In genomic region chr17:77164483-77165030, GRCh38 we compare ENCODE assay signal across 8 cellular contexts. TPM values are rescaled to one million over a fixed set of nuclear protein-coding genes. Genes with fewer than 3 reads are reported as not detected.
DNase-seq lines count a peak whose midpoint lies in the region; ATAC-seq and TF ChIP-seq lines count a peak whose summit lies in the region.

No MANE protein-coding gene starts in this region.

- no peak overlapping the region for H3K4me3 ChIP-seq in breast epithelium
- no peak overlapping the region for H3K4me3 ChIP-seq in mammary epithelial cell (replicated peaks in 1 of 3; ENCODE audit: insufficient read depth in 1 of 3, low read depth in 2 of 3, low read length in 3 of 3)
- no peak overlapping the region for H3K4me3 ChIP-seq in left lung
- H3K4me3 ChIP-seq in upper lobe of right lung = no peak overlapping the region
- no peak overlapping the region for H3K4me3 ChIP-seq in ovary
- no peak overlapping the region for H3K4me3 ChIP-seq in A673 (ENCODE audit: low read depth, low read length, poor library complexity, severe bottlenecking)

- TF ChIP-seq POLR2A in breast epithelium (IDR thresholded peaks at IDR 0.05) (no peak), ovary (IDR thresholded peaks at IDR 0.05) (no peak)

- peaks cover 99% of the 10 kb centered on the region for H3K79me2 ChIP-seq in mammary epithelial cell (ENCODE audit: insufficient read depth, low read length)

- peak; percentile 30 for ATAC-seq in left lung
- ATAC-seq in upper lobe of right lung = peak; percentile 66

- WGBS in mammary epithelial cell (ENCODE audit: low coverage, missing lambda C conversion rate) = 88% methylated on average over 6 of the region's 6 CpGs
- 48 to 66% (median 56%) methylated on average over 6 of the region's 6 CpGs for WGBS in ovary, 3 donors

- POLR2A ChIA-PET in A673 (lab: Charles Lee; ENCODE audit: low non-redundant PET) = no interaction called here

- TF ChIP-seq CTCF in breast epithelium (IDR thresholded peaks at IDR 0.05) (no peak), mammary epithelial cell (conservative IDR thresholded peaks at IDR 0.05 in 1 of 2, IDR thresholded peaks at IDR 0.05 in 1 of 2; ENCODE audit: extremely low read depth in 1 of 2, insufficient read depth in 1 of 2, low read depth in 1 of 2, low read length in 2 of 2) (no peak), left lung (IDR thresholded peaks at IDR 0.05) (no peak), upper lobe of right lung (IDR thresholded peaks at IDR 0.05) (no peak), ovary (IDR thresholded peaks at IDR 0.05) (no peak), A673 (conservative IDR thresholded peaks at IDR 0.05; ENCODE audit: low read depth, low read length) (no peak)

- H3K4me1 ChIP-seq in breast epithelium (peaks cover 0 to 3% of the 10 kb centered on the region in 2 donors), mammary epithelial cell (ENCODE audit: insufficient read depth, low read length) (no peaks in the 10 kb centered on the region), left lung (peaks cover 31 to 88% of the 10 kb centered on the region in 2 donors), upper lobe of right lung (peaks cover 51% of the 10 kb centered on the region), ovary (ENCODE audit: insufficient read depth) (peaks cover 34% of the 10 kb centered on the region), A673 (ENCODE audit: insufficient read depth, low read length, poor library complexity, severe bottlenecking) (peaks cover 25% of the 10 kb centered on the region)

- H3K4me3 Mint-ChIP-seq in activated T-helper 1 cell treated with anti-CD3 and anti-CD28 coated beads, Interleukin-12 subunit alpha, Interleukin-12 subunit beta, Interleukin-2, Interleukin-4 antibody, amounts not matched to agents 30 ng/mL and 10 ng/mL and 1 ng/mL, durations not matched to agents 14 hours and 24 hours and 36 hours = no peak overlapping the region

- H3K9me3 ChIP-seq in breast epithelium = peaks cover 12 to 15% of the 10 kb centered on the region in 2 donors
- H3K9me3 ChIP-seq in mammary epithelial cell (replicated peaks; ENCODE audit: insufficient read depth, low read length) = peaks cover 19% of the 10 kb centered on the region
- H3K9me3 ChIP-seq in left lung = peaks cover 6 to 16% of the 10 kb centered on the region in 2 donors
- peaks cover 14% of the 10 kb centered on the region for H3K9me3 ChIP-seq in upper lobe of right lung
- H3K9me3 ChIP-seq in ovary = no peaks in the 10 kb centered on the region
- peaks cover 26% of the 10 kb centered on the region for H3K9me3 ChIP-seq in A673 (ENCODE audit: low read depth, low read length, poor library complexity, severe bottlenecking)

- no peak overlapping the region for H3K9ac ChIP-seq in mammary epithelial cell (ENCODE audit: insufficient read depth, low read length)

- no peak overlapping the region for H2AFZ ChIP-seq in mammary epithelial cell (ENCODE audit: low read depth, low read length)

- H3K36me3 Mint-ChIP-seq in activated T-helper 1 cell treated with anti-CD3 and anti-CD28 coated beads, Interleukin-12 subunit alpha, Interleukin-12 subunit beta, Interleukin-2, Interleukin-4 antibody, amounts not matched to agents 30 ng/mL and 10 ng/mL and 1 ng/mL, durations not matched to agents 14 hours and 24 hours and 36 hours (ENCODE audit: low read depth) = peaks cover 45% of the 10 kb centered on the region

- intact Hi-C loops in breast epithelium (cut with DNase I; ENCODE audit: low total_unique reads) = no loop called here
- intact Hi-C loops in mammary epithelial cell (cut with micrococcal nuclease) = no loop called here
- intact Hi-C loops in activated T-helper 1 cell treated with anti-CD3 and anti-CD28 coated beads, Interleukin-12 subunit alpha, Interleukin-12 subunit beta, Interleukin-2, Interleukin-4 antibody, amounts not matched to agents 30 ng/mL and 10 ng/mL and 1 ng/mL, durations not matched to agents 14 hours and 24 hours and 36 hours (cut with micrococcal nuclease) = no loop called here
- intact Hi-C loops in left lung (cut with DNase I) = no loop called here
- intact Hi-C loops in upper lobe of right lung (cut with DNase I) = no loop called here
- intact Hi-C loops in ovary (cut with DNase I) = no loop called here
- intact Hi-C loops in A673 (cut with micrococcal nuclease; ENCODE audit: unreplicated experiment) = no loop called here

- H3K9me3 Mint-ChIP-seq in activated T-helper 1 cell treated with anti-CD3 and anti-CD28 coated beads, Interleukin-12 subunit alpha, Interleukin-12 subunit beta, Interleukin-2, Interleukin-4 antibody, amounts not matched to agents 30 ng/mL and 10 ng/mL and 1 ng/mL, durations not matched to agents 14 hours and 24 hours and 36 hours = peaks cover 26% of the 10 kb centered on the region

- CTCF ChIA-PET in mammary epithelial cell (lab: Charles Lee; ENCODE audit: low non-redundant PET) = no interaction called here
- CTCF ChIA-PET in A673 (lab: Charles Lee) = no interaction called here

- H3K27me3 Mint-ChIP-seq in activated T-helper 1 cell treated with anti-CD3 and anti-CD28 coated beads, Interleukin-12 subunit alpha, Interleukin-12 subunit beta, Interleukin-2, Interleukin-4 antibody, amounts not matched to agents 30 ng/mL and 10 ng/mL and 1 ng/mL, durations not matched to agents 14 hours and 24 hours and 36 hours (ENCODE audit: insufficient read depth) = no peaks in the 10 kb centered on the region

- H3K27ac ChIP-seq in breast epithelium (peak overlapping the region; percentile 2 to 46), mammary epithelial cell (ENCODE audit: insufficient read depth, low read depth, low read length) (no peak overlapping the region), left lung (peak overlapping the region; percentile 66 to 67), upper lobe of right lung (peak overlapping the region; percentile 45), ovary (peak overlapping the region in 1 of 2 donors; percentile 77), A673 (ENCODE audit: low read depth, low read length, poor library complexity, severe bottlenecking) (no peak overlapping the region)

- in situ Hi-C loops in mammary epithelial cell (cut with MboI; ENCODE audit: low sequenced_read_pairs in 2 of 2) = no loop called here

- dilution Hi-C loops in mammary epithelial cell (cut with HindIII; ENCODE audit: low sequenced_read_pairs) = no loop called here

- H3K27me3 ChIP-seq in breast epithelium (no peaks in the 10 kb centered on the region), mammary epithelial cell (ENCODE audit: insufficient read depth, low read length) (no peaks in the 10 kb centered on the region), left lung (no peaks in the 10 kb centered on the region), upper lobe of right lung (no peaks in the 10 kb centered on the region), ovary (no peaks in the 10 kb centered on the region), A673 (replicated peaks; ENCODE audit: insufficient read depth, low read depth, low read length, poor library complexity) (no peaks in the 10 kb centered on the region)

- no peak for TF ChIP-seq EP300 in ovary (IDR thresholded peaks at IDR 0.05)

- H3K4me1 Mint-ChIP-seq in activated T-helper 1 cell treated with anti-CD3 and anti-CD28 coated beads, Interleukin-12 subunit alpha, Interleukin-12 subunit beta, Interleukin-2, Interleukin-4 antibody, amounts not matched to agents 30 ng/mL and 10 ng/mL and 1 ng/mL, durations not matched to agents 14 hours and 24 hours and 36 hours (ENCODE audit: low read depth) = peaks cover 48% of the 10 kb centered on the region

- no peak overlapping the region for H3K4me2 ChIP-seq in mammary epithelial cell (ENCODE audit: insufficient read depth, low read depth, low read length)

- no peaks in the 10 kb centered on the region for H3K36me3 ChIP-seq in breast epithelium
- H3K36me3 ChIP-seq in mammary epithelial cell (ENCODE audit: insufficient read depth, low read length) = peaks cover 8% of the 10 kb centered on the region
- H3K36me3 ChIP-seq in left lung = peaks cover 0 to 14% of the 10 kb centered on the region in 2 donors
- no peaks in the 10 kb centered on the region for H3K36me3 ChIP-seq in upper lobe of right lung
- no peaks in the 10 kb centered on the region for H3K36me3 ChIP-seq in ovary
- no peaks in the 10 kb centered on the region for H3K36me3 ChIP-seq in A673 (ENCODE audit: insufficient read depth, low read length, poor library complexity, severe bottlenecking)

- BruUV-seq in mammary epithelial cell (replicated peaks; lab: Mats Ljungman, UMichigan) = no TSS peak
- BruUV-seq in A673 (replicated peaks; lab: Mats Ljungman, UMichigan) = no TSS peak

- H3K27ac Mint-ChIP-seq in activated T-helper 1 cell treated with anti-CD3 and anti-CD28 coated beads, Interleukin-12 subunit alpha, Interleukin-12 subunit beta, Interleukin-2, Interleukin-4 antibody, amounts not matched to agents 30 ng/mL and 10 ng/mL and 1 ng/mL, durations not matched to agents 14 hours and 24 hours and 36 hours = peak overlapping the region; percentile 67

- no peaks in the 10 kb centered on the region for H4K20me1 ChIP-seq in mammary epithelial cell (ENCODE audit: insufficient read depth, low read length)

- no peak for DNase-seq in breast epithelium (ENCODE audit: low spot score in 2 of 2)
- DNase-seq in mammary epithelial cell = no peak
- no peak for DNase-seq in activated T-helper 1 cell treated with anti-CD3 and anti-CD28 coated beads, Interleukin-12 subunit alpha, Interleukin-12 subunit beta, Interleukin-2, Interleukin-4 antibody, amounts not matched to agents 30 ng/mL and 10 ng/mL and 1 ng/mL, durations not matched to agents 14 hours and 24 hours and 36 hours (ENCODE audit: low spot score)
- DNase-seq in left lung = no peak
- no peak for DNase-seq in upper lobe of right lung
- no peak for DNase-seq in GF-D8 (lab: John Stamatoyannopoulos, UW)
- no peak for DNase-seq in ovary
- DNase-seq in A673 (ENCODE audit: low spot score) = no peak

RNA-seq across cellular contexts. Expression of gene SEC14L1, which starts 23.8 kb away (rescaled TPM):
- 100 to 1,000 TPM in 1 of 3 donors, 10 to 100 TPM in 2; 52.2 to 106 (median 59.6) TPM for total RNA-seq in breast epithelium
- total RNA-seq in mammary epithelial cell = 10 to 100 TPM; 66.0 to 67.6 TPM
- 34.8 TPM for polyA plus RNA-seq in mammary epithelial cell
- polyA minus RNA-seq in mammary epithelial cell = 53.9 TPM
- 77.6 and 81.9 TPM in 2 replicates for total RNA-seq in activated T-helper 1 cell treated with anti-CD3 and anti-CD28 coated beads, Interleukin-12 subunit alpha, Interleukin-12 subunit beta, Interleukin-2, Interleukin-4 antibody, amounts not matched to agents 30 ng/mL and 10 ng/mL and 1 ng/mL, durations not matched to agents 14 hours and 24 hours and 36 hours
- 100 to 1,000 TPM in 1 of 2 donors, 10 to 100 TPM in 1; 84.7 to 151 TPM for total RNA-seq in left lung
- total RNA-seq in upper lobe of right lung = 144 TPM
- total RNA-seq in ovary = 10 to 100 TPM; 29.1 to 70.4 (median 53.7) TPM
- polyA plus RNA-seq in ovary = 10 to 100 TPM; 32.7 to 78.7 TPM
- 78.6 and 82.8 TPM in 2 replicates for total RNA-seq in A673 (2021)

Comparison
In these comparisons a context has a peak if more than half of its experiments do, and no peak if none do; other contexts are left out.
1. H3K27ac ChIP-seq: peak in breast epithelium (2 of 2), left lung (2 of 2) and upper lobe of right lung (single experiment); none in mammary epithelial cell (single experiment) and A673 (single experiment).